ENCODE assay signal across 22 cellular contexts in the genomic region with DNA sequence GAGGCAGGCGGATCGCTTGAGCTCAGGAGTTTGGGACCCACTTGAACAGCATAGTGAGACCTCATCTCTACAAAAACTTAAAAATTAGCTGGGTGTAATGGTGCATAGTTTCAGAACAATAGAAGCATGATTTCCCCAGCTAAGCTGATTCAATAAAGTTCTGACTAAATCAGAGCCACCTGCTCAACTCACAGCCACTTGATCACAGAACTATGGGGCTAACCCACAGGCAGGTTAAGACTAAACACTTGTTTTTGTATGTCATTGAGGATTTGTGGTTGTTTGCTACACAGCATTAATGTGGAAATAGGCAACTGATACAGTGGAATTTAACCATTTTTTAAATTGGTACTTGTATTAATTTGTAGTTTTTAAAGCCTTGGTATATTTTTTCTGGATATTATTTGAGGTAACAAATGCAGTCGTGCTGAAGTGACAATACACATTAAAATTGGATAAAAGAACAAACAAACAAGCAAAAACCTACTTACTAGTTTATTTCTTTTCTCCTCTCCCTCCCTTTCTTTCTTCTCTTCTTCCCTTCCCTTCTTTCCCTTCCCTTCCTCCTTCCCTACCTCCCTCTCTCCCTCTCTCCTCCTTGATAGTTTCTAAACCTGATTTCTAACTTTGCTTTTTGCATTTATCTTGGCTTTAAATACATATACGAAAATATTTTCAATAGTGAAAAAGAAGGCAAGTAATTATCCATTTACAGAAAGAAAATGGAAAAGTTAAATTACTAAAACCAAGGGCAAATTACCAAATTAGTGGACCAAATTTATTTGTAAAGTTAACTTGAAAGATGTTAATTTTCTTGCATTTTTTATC.
"Had no signal": no experiment of that assay in that cellular context is flagged by ENCODE, and none has a peak within 500 bp of the region (broad histone marks: within the 10 kb centered on the region; RNA-seq: fewer than 3 reads in every experiment).

No MANE protein-coding gene starts in this region.

- H3K27ac ChIP-seq: KMS-11, RWPE1 had no signal

- H3K27ac Mint-ChIP-seq: T-cell had no signal

- H3K4me2 ChIP-seq: KMS-11 had no signal

- H3K9ac ChIP-seq: KMS-11 had no signal

- H3K4me3 Mint-ChIP-seq: T-cell had no signal

- H3K36me3 Mint-ChIP-seq: T-cell had no signal

- H3K9me3 ChIP-seq: SK-N-SH had no signal

- DNase-seq: IMR-90; Kasumi-1; MV-4-11; NCI-H1048; NCI-H1105; NCI-H1417; NCI-H1436 treated with DMSO at 0.1 percent for 48 hours; NCI-H1694; NCI-H187 treated with DMSO at 0.1 percent for 48 hours; NCI-H2029 treated with DMSO at 0.1 percent for 48 hours; NCI-H2171; NCI-H446 treated with DMSO at 0.1 percent for 48 hours; NCI-H510A treated with DMSO at 0.1 percent for 48 hours; NCI-H526; NK-92 treated with Interleukin-12 subunit alpha and Interleukin-12 subunit beta, amount 100 ng/mL, for 24 hours; SHP77; SK-N-SH; SW 1271; T-cell had no signal

- ATAC-seq: Panc1, T-cell had no signal
